ENCODE assay signal across 25 cellular contexts in genomic region chrX:124502144-124502543, GRCh38.
"Had no signal": no experiment of that assay in that cellular context is flagged by ENCODE, and none has a peak within 500 bp of the region (broad histone marks: within the 10 kb centered on the region; RNA-seq: fewer than 3 reads in every experiment).

No MANE protein-coding gene starts in this region.

- H2AFZ ChIP-seq: hepatocyte had no signal

- ATAC-seq: activated T-cell treated with anti-CD3 and anti-CD28 coated beads, Interleukin-2, amount 50 U/mL, for 72 hours; effector memory CD8-positive, alpha-beta T cell; esophagus mucosa; left lobe of liver; natural killer cell; T-cell; WTC11 had no signal

- H3K27ac ChIP-seq: colonic mucosa, dorsolateral prefrontal cortex, hepatocyte, sigmoid colon, tibial artery had no signal

- DNase-seq: activated CD4-positive, alpha-beta T cell treated with anti-CD3 and anti-CD28 coated beads, Interleukin-2, amount 10 ng/mL, durations not matched to agents 24 days and 14 days; activated CD8-positive, alpha-beta memory T cell treated with anti-CD3 and anti-CD28 coated beads, Interleukin-2, amount 50 U/mL, for 48 hours; activated effector memory CD4-positive, alpha-beta T cell treated with anti-CD3 and anti-CD28 coated beads, Interleukin-2, amount 50 U/mL, for 16 hours; activated T-cell treated with anti-CD3 and anti-CD28 coated beads, Interleukin-2, amount 50 U/mL, for 72 hours; amniotic stem cell; colonic mucosa; dorsolateral prefrontal cortex; effector memory CD8-positive, alpha-beta T cell; foreskin melanocyte; immature natural killer cell; natural killer cell; sigmoid colon; stimulated activated CD4-positive, alpha-beta T cell treated with anti-CD3 and anti-CD28 coated beads, Interleukin-4, amount 100 ng/mL, for 1 hour; stimulated activated naive CD4-positive, alpha-beta T cell treated with Interleukin-2 at 50 U/mL for 16 hours; T-cell; T-helper 9 cell; tibial artery had no signal

- H3K79me2 ChIP-seq: hepatocyte had no signal

- FAIRE-seq: endothelial cell of umbilical vein had no signal

- H3K9me3 ChIP-seq: breast epithelium, colonic mucosa, sigmoid colon, tibial artery had no signal

- H3K4me1 ChIP-seq: breast epithelium, colonic mucosa, sigmoid colon, tibial artery had no signal

- H3K27me3 ChIP-seq: colonic mucosa, hepatocyte, sigmoid colon, tibial artery had no signal

- H3K36me3 ChIP-seq: breast epithelium, colonic mucosa, sigmoid colon, tibial artery had no signal

- H3K4me3 ChIP-seq: breast epithelium, colonic mucosa, dorsolateral prefrontal cortex, hepatocyte, lung, sigmoid colon, smooth muscle cell, tibial artery had no signal

- H3K4me2 ChIP-seq: hepatocyte, smooth muscle cell had no signal
